26 cellular contexts compared by ENCODE assay signal in genomic region chr6:51250317-51250716, GRCh38.
DNase-seq lines count a peak whose midpoint lies in the region; ATAC-seq, FAIRE-seq and TF ChIP-seq lines count a peak whose summit lies in the region.
"Had no signal": no experiment of that assay in that cellular context is flagged by ENCODE, and none has a peak within 500 bp of the region (broad histone marks: within the 10 kb centered on the region; RNA-seq: fewer than 3 reads in every experiment).

No MANE protein-coding gene starts in this region.

- CTCF ChIA-PET in HepG2 (lab: Yijun Ruan, JAX; ENCODE audit: low intra/inter-chr PET ratio, low total read pairs) = no interaction called here

- no peak overlapping the region for H2AFZ ChIP-seq in HepG2 (ENCODE audit: low read length)

- H3K36me3 ChIP-seq in HepG2 (replicated peaks in 1 of 2; ENCODE audit: control insufficient read depth in 1 of 2, insufficient read depth in 2 of 2, low read length in 2 of 2) (no peaks in the 10 kb centered on the region), right lobe of liver (no peaks in the 10 kb centered on the region)
- H3K36me3 ChIP-seq: BE2C, BLaER1 had no signal

- no peak for FAIRE-seq in HepG2 (lab: Jason Lieb, UNC)
- FAIRE-seq: A204.1, GM12878, GM12892, GM18507 had no signal

- H4K20me1 ChIP-seq in HepG2 (ENCODE audit: insufficient read depth, low read length) = no peaks in the 10 kb centered on the region
- H4K20me1 ChIP-seq: BLaER1 had no signal

- TF ChIP-seq POLR2A in HepG2 (IDR thresholded peaks at IDR 0.05; ENCODE audit: insufficient read depth in 1 of 2, low read depth in 2 of 2, low read length in 2 of 2) = no peak
- no peak for TF ChIP-seq POLR2A in right lobe of liver (IDR thresholded peaks at IDR 0.05)

- TF ChIP-seq CTCF in HepG2 (CRISPR knock-in tag; IDR thresholded peaks at IDR 0.05) (no peak), right lobe of liver (IDR thresholded peaks at IDR 0.05) (no peak)

- BruUV-seq in HepG2 (replicated peaks; lab: Mats Ljungman, UMichigan) = no TSS peak

- H3K79me2 ChIP-seq in HepG2 (ENCODE audit: insufficient read depth, low read length) = no peaks in the 10 kb centered on the region

- H3K4me3 ChIP-seq in HepG2 (replicated peaks in 1 of 3; ENCODE audit: insufficient read depth in 1 of 3, low read depth in 2 of 3, low read length in 3 of 3) = no peak overlapping the region
- no peak overlapping the region for H3K4me3 ChIP-seq in right lobe of liver
- H3K4me3 ChIP-seq: BLaER1, GM12878 had no signal

- no peak overlapping the region for H3K4me2 ChIP-seq in HepG2 (ENCODE audit: low read depth, low read length)
- H3K4me2 ChIP-seq: BLaER1 had no signal

- 0 out of 2 replicates have a peak, but pooled peaks cover 6% of the 10 kb centered on the region for H3K4me1 ChIP-seq in HepG2 (ENCODE audit: insufficient read depth, low read length)
- no peaks in the 10 kb centered on the region for H3K4me1 ChIP-seq in right lobe of liver
- H3K4me1 ChIP-seq: BE2C, BLaER1 had no signal

- ATAC-seq in HepG2 (peak; percentile 80), right lobe of liver (peak; percentile 32 to 63 (median 44)), HG03045 (IDR thresholded peaks at IDR 0.05; ENCODE audit: unreplicated experiment) (no peak)
- ATAC-seq: GM12878 had no signal

- no peak for TF ChIP-seq EP300 in HepG2 (IDR thresholded peaks at IDR 0.05; ENCODE audit: low read depth in 2 of 2, low read length in 2 of 2)
- TF ChIP-seq EP300 in HepG2 (CRISPR knock-in tag; IDR thresholded peaks at IDR 0.05; ENCODE audit: borderline replicate concordance) = no peak

- no peak overlapping the region for H3K9ac ChIP-seq in HepG2 (ENCODE audit: insufficient read depth, low read depth, low read length)
- H3K9ac ChIP-seq: BLaER1 had no signal

- H3K27ac ChIP-seq in HepG2 (ENCODE audit: extremely low read length, insufficient read depth, low read length) (no peak overlapping the region), right lobe of liver (no peak overlapping the region)
- H3K27ac ChIP-seq: BLaER1 had no signal

- intact Hi-C loops in HepG2 (cut with micrococcal nuclease; ENCODE audit: unreplicated experiment) (no loop called here), right lobe of liver (cut with DNase I) (no loop called here)

- POLR2A ChIA-PET in HepG2 (lab: Yijun Ruan, JAX) = no interaction called here

- H3K27me3 ChIP-seq in HepG2 (ENCODE audit: control insufficient read depth in 1 of 2, insufficient read depth in 2 of 2, low read length in 2 of 2) (no peaks in the 10 kb centered on the region), right lobe of liver (no peaks in the 10 kb centered on the region)
- H3K27me3 ChIP-seq: BE2C, BLaER1 had no signal

- WGBS in HepG2 (ENCODE audit: low lambda C conversion rate) = 2% methylated on average over 4 of the region's 4 CpGs
- WGBS in right lobe of liver (ENCODE audit: insufficient coverage, low coverage, low lambda C conversion rate, missing lambda C conversion rate) = 22% methylated on average over 4 of the region's 4 CpGs

- DNase-seq in left kidney (ENCODE audit: low read depth, low spot score) (peak; percentile 15), HepG2 (ENCODE audit: low spot score) (peak; percentile 4), right lobe of liver (no peak), NCI-H2171 (lab: John Stamatoyannopoulos, UW) (no peak), dermis blood vessel endothelial cell (no peak)
- DNase-seq: 8988T; ACHN; BE2C; C1 segment of cervical spinal cord; CD4-positive, alpha-beta memory T cell; CD4-positive, CD25-positive, alpha-beta regulatory T cell; CD8-positive, alpha-beta memory T cell; COR-L47; DMS 273 treated with DMSO at 0.1 percent for 48 hours; DMS153; DMS53; DMS79; DND-41; EL; GDM1 had no signal

- in situ Hi-C loops in HepG2 (cut with HindIII; ENCODE audit: extremely low pct_ligation_motif_present, low pct_unique_long_range_greater_than_20kb) = no loop called here

- no peak for TF ChIP-seq RAD21 in HepG2 (CRISPR knock-in tag; IDR thresholded peaks at IDR 0.05)

- H3K9me3 ChIP-seq in HepG2 (ENCODE audit: low read length) = no peaks in the 10 kb centered on the region
- no peaks in the 10 kb centered on the region for H3K9me3 ChIP-seq in right lobe of liver
- H3K9me3 ChIP-seq: BE2C, BLaER1 had no signal

TF ChIP-seq in HepG2, 621 proteins besides CTCF, POLR2A, EP300 and RAD21:
- TF ChIP-seq ZNF782 (CRISPR knock-in tag; IDR thresholded peaks at IDR 0.05; ENCODE audit: borderline replicate concordance) = no peak
- no peak for TF ChIP-seq ZNF703 (CRISPR knock-in tag; IDR thresholded peaks at IDR 0.05; ENCODE audit: borderline replicate concordance)
- TF ChIP-seq ZNF280B (CRISPR knock-in tag; IDR thresholded peaks at IDR 0.05; ENCODE audit: borderline replicate concordance) = no peak
- no peak for TF ChIP-seq ZSCAN31 (CRISPR knock-in tag; IDR thresholded peaks at IDR 0.05; ENCODE audit: low read depth)
- TF ChIP-seq IRF9 (CRISPR knock-in tag; IDR thresholded peaks at IDR 0.05; ENCODE audit: borderline replicate concordance) = no peak
- TF ChIP-seq ATF7-NPFF (CRISPR knock-in tag; IDR thresholded peaks at IDR 0.05; ENCODE audit: low read depth) = no peak
- no peak for TF ChIP-seq ETV6 (CRISPR knock-in tag; conservative IDR thresholded peaks at IDR 0.05)
- TF ChIP-seq ZNF564 (CRISPR knock-in tag; IDR thresholded peaks at IDR 0.05) = no peak
- TF ChIP-seq ZNF616 (CRISPR knock-in tag; IDR thresholded peaks at IDR 0.05; ENCODE audit: low read depth) = no peak
- no peak for TF ChIP-seq NFIC (IDR thresholded peaks at IDR 0.05; ENCODE audit: low read length)
- TF ChIP-seq ZNF740 (CRISPR knock-in tag; IDR thresholded peaks at IDR 0.05) = no peak
- no peak for TF ChIP-seq GABPB1 (CRISPR knock-in tag; IDR thresholded peaks at IDR 0.05)
- TF ChIP-seq ZNF343 (CRISPR knock-in tag; IDR thresholded peaks at IDR 0.05) = no peak
- no peak for TF ChIP-seq ZNF580 (CRISPR knock-in tag; IDR thresholded peaks at IDR 0.05; ENCODE audit: borderline replicate concordance, low read depth)
- no peak for TF ChIP-seq NFKBIZ (CRISPR knock-in tag; IDR thresholded peaks at IDR 0.05)
- TF ChIP-seq IKZF1 (IDR thresholded peaks at IDR 0.05) = no peak

Comparison
In these comparisons a context has a peak if more than half of its experiments do, and no peak if none do; other contexts are left out.
1. DNase-seq: peak in left kidney (single experiment) and HepG2 (single experiment); none in right lobe of liver (0 of 3), NCI-H2171 (single experiment) and dermis blood vessel endothelial cell (single experiment).